In the genomic region with DNA sequence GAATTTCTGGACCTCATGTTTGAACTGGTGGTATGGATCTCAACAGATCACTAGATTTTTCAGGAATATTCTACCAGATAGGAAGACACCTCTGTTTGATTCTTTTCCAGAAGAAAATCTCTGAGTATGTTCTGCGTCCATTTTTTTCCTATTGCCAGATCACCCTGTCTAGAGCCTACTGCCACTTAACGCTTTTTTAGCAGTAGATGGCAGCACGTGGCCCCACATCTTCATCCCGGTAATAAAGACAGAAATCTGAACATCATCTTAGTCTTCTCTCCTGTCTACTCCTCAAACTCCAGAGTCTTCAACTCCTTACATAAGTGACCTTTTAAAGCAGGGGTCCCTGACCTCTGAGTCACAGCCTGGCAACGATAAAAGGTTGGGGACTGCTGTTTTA, we compare ENCODE assay signal across 10 cellular contexts.
DNase-seq lines count a peak whose midpoint lies in the region; ATAC-seq, FAIRE-seq and TF ChIP-seq lines count a peak whose summit lies in the region.
"Had no signal": no experiment of that assay in that cellular context is flagged by ENCODE, and none has a peak within 500 bp of the region (broad histone marks: within the 10 kb centered on the region; RNA-seq: fewer than 3 reads in every experiment).

No MANE protein-coding gene starts in this region.

- WGBS in thyroid gland, 2 donors = 67 to 70% methylated on average over 5 of the region's 5 CpGs
- 67% methylated on average over 5 of the region's 5 CpGs for WGBS in esophagus muscularis mucosa

- no peak for ATAC-seq in HG02970 (IDR thresholded peaks at IDR 0.05; ENCODE audit: low FRiP score, unreplicated experiment)

- no peaks in the 10 kb centered on the region for H3K4me1 ChIP-seq in fibroblast of lung (ENCODE audit: control insufficient read depth, extremely low read depth, insufficient read depth, low read length)
- H3K4me1 ChIP-seq in thyroid gland = no peaks in the 10 kb centered on the region
- H3K4me1 ChIP-seq in esophagus muscularis mucosa = no peaks in the 10 kb centered on the region
- H3K4me1 ChIP-seq: tibial artery had no signal

- no peak overlapping the region for H3K27ac ChIP-seq in fibroblast of lung (ENCODE audit: insufficient read depth, low read length)
- H3K27ac ChIP-seq in thyroid gland = no peak overlapping the region
- no peak overlapping the region for H3K27ac ChIP-seq in esophagus muscularis mucosa (replicated peaks in 1 of 4)
- H3K27ac ChIP-seq: tibial artery had no signal

- TF ChIP-seq POLR2A in thyroid gland (IDR thresholded peaks at IDR 0.05) (no peak), esophagus muscularis mucosa (IDR thresholded peaks at IDR 0.05; ENCODE audit: low read depth) (no peak)

- intact Hi-C loops in thyroid gland (cut with DNase I) = no loop called here
- intact Hi-C loops in esophagus muscularis mucosa (cut with DNase I) = no loop called here

- H3K79me2 ChIP-seq in fibroblast of lung (ENCODE audit: control insufficient read depth, insufficient read depth, low read length) = no peaks in the 10 kb centered on the region

- no peak overlapping the region for H2AFZ ChIP-seq in fibroblast of lung (ENCODE audit: low read length)

- DNase-seq in Ammon's horn (ENCODE audit: low spot score) (peak; percentile 40), GM18507 (ENCODE audit: extremely low spot score, insufficient read length, low read depth) (no peak), NCI-H460 (ENCODE audit: extremely low read depth, low read depth) (peak; percentile 37), fibroblast of lung (ENCODE audit: low read depth in 2 of 2) (peak in 1 of 2 donors; percentile 46), GM19240 (ENCODE audit: insufficient read length, low spot score) (no peak), thyroid gland (no peak), esophagus muscularis mucosa (ENCODE audit: extremely low spot score) (no peak)
- DNase-seq: NCI-H345, tibial artery had no signal

- no peaks in the 10 kb centered on the region for H3K27me3 ChIP-seq in fibroblast of lung (ENCODE audit: control insufficient read depth, insufficient read depth, low read length)
- no peaks in the 10 kb centered on the region for H3K27me3 ChIP-seq in thyroid gland
- H3K27me3 ChIP-seq in esophagus muscularis mucosa = no peaks in the 10 kb centered on the region
- H3K27me3 ChIP-seq: tibial artery had no signal

- peak; percentile 42 to 50 for TF ChIP-seq CTCF in fibroblast of lung (conservative IDR thresholded peaks at IDR 0.05 in 1 of 2, IDR thresholded peaks at IDR 0.05 in 1 of 2; ENCODE audit: low read depth in 1 of 2, low read length in 2 of 2)
- TF ChIP-seq CTCF in thyroid gland (IDR thresholded peaks at IDR 0.05) = no peak
- no peak for TF ChIP-seq CTCF in esophagus muscularis mucosa (IDR thresholded peaks at IDR 0.05)

- H3K4me3 ChIP-seq in fibroblast of lung (replicated peaks in 1 of 4; ENCODE audit: control extremely low read depth in 1 of 4, insufficient read depth in 1 of 4, low read depth in 3 of 4, low read length in 4 of 4) = no peak overlapping the region
- no peak overlapping the region for H3K4me3 ChIP-seq in thyroid gland (replicated peaks in 1 of 3)
- H3K4me3 ChIP-seq in esophagus muscularis mucosa = no peak overlapping the region
- H3K4me3 ChIP-seq: tibial artery had no signal

- H3K9me3 ChIP-seq in fibroblast of lung (ENCODE audit: control insufficient read depth, insufficient read depth, low read depth, low read length) (no peaks in the 10 kb centered on the region), thyroid gland (no peaks in the 10 kb centered on the region), esophagus muscularis mucosa (no peaks in the 10 kb centered on the region)
- H3K9me3 ChIP-seq: tibial artery had no signal

- TF ChIP-seq EP300 in esophagus muscularis mucosa (IDR thresholded peaks at IDR 0.05) = no peak

- H3K4me2 ChIP-seq in fibroblast of lung (ENCODE audit: extremely low read depth, insufficient read depth, low read length) = no peak overlapping the region

- H3K9ac ChIP-seq in fibroblast of lung (ENCODE audit: insufficient read depth, low read length) = no peak overlapping the region

- FAIRE-seq in GM18507 (lab: Jason Lieb, UNC) = peak; percentile 42

- H3K36me3 ChIP-seq in fibroblast of lung (ENCODE audit: control insufficient read depth, insufficient read depth, low read length) = no peaks in the 10 kb centered on the region
- H3K36me3 ChIP-seq in thyroid gland = no peaks in the 10 kb centered on the region
- H3K36me3 ChIP-seq in esophagus muscularis mucosa = no peaks in the 10 kb centered on the region
- H3K36me3 ChIP-seq: tibial artery had no signal

- no peaks in the 10 kb centered on the region for H4K20me1 ChIP-seq in fibroblast of lung (ENCODE audit: control insufficient read depth, extremely low read depth, insufficient read depth, low read length)

Comparison
In these comparisons a context has a peak if more than half of its experiments do, and no peak if none do; other contexts are left out.
1. DNase-seq: peak in Ammon's horn (single experiment) and NCI-H460 (single experiment); none in GM18507 (single experiment), GM19240 (single experiment), thyroid gland (0 of 2) and esophagus muscularis mucosa (single experiment).
2. CTCF ChIP-seq: peak in fibroblast of lung (2 of 2); none in thyroid gland (0 of 6) and esophagus muscularis mucosa (0 of 3).